21 cellular contexts compared by ENCODE assay signal in the genomic region with DNA sequence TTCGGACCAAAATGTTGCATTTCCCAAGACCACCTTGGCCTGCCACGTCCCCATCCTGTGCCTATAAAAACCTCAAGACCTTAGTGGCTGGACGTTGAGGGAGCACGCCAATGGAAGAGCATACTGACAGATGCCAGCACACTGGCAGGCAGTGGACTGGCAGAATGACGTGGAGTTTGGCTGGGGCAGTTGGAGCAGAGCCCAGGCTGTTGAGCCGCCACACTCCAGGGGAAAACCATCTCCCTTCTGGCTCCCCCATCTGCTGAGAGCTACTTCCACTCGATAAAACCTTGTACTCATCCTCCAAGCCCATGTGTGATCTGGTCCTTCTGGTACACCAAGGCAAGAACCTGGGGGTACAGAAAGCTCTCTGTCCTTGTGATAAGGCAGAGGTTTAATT.
DNase-seq lines count a peak whose midpoint lies in the region; ATAC-seq and TF ChIP-seq lines count a peak whose summit lies in the region.
"Had no signal": no experiment of that assay in that cellular context is flagged by ENCODE, and none has a peak within 500 bp of the region (broad histone marks: within the 10 kb centered on the region; RNA-seq: fewer than 3 reads in every experiment).

No MANE protein-coding gene starts in this region.

- H3K27ac ChIP-seq in psoas muscle: no peak overlapping the region
- H3K27ac ChIP-seq: cardiac muscle cell, KMS-11, thoracic aorta had no signal

- ATAC-seq in Right ventricle myocardium superior (ENCODE audit: poor library complexity): peak; percentile 98
- peak in 3 of 4 donors; percentile 54 to 81 (median 61) for ATAC-seq in psoas muscle
- ATAC-seq in GM21825 (IDR thresholded peaks at IDR 0.05; ENCODE audit: unreplicated experiment): no peak
- ATAC-seq in HG03460 (IDR thresholded peaks at IDR 0.05; ENCODE audit: unreplicated experiment): no peak
- no peak for ATAC-seq in GM19467 (IDR thresholded peaks at IDR 0.05; ENCODE audit: unreplicated experiment)
- ATAC-seq: activated T-cell treated with anti-CD3 and anti-CD28 coated beads, Interleukin-2, amount 50 U/mL, for 4 hours; GM12878; stimulated activated naive B cell treated with anti-CD40 and anti-IgM and Interleukin-4, amounts not matched to agents 10 μg/mL and 1 μg/mL and 100 μg/mL, for 72 hours had no signal

- no peak overlapping the region for H3K4me3 ChIP-seq in psoas muscle
- H3K4me3 ChIP-seq: cardiac muscle cell, GM12878, thoracic aorta had no signal

- no peaks in the 10 kb centered on the region for H3K4me1 ChIP-seq in psoas muscle

- H3K36me3 ChIP-seq in psoas muscle (ENCODE audit: insufficient read depth in 1 of 2, low read depth in 1 of 2): no peaks in the 10 kb centered on the region
- H3K36me3 ChIP-seq: cardiac muscle cell, thoracic aorta had no signal

- peak; percentile 49 for DNase-seq in Daoy (ENCODE audit: low read depth)
- DNase-seq in NCI-H524 treated with DMSO at 0.1 percent for 48 hours (lab: John Stamatoyannopoulos, UW): peak; percentile 94
- DNase-seq in Right ventricle myocardium superior: peak; percentile 72
- peak in 1 of 2 donors; percentile 57 for DNase-seq in psoas muscle
- no peak for DNase-seq in activated effector memory CD4-positive, alpha-beta T cell treated with anti-CD3 and anti-CD28 coated beads, Interleukin-2, amount 50 U/mL, for 16 hours
- DNase-seq: activated CD4-positive, alpha-beta T cell treated with anti-CD3 and anti-CD28 coated beads for 1 hour; activated CD8-positive, alpha-beta memory T cell treated with anti-CD3 and anti-CD28 coated beads for 24 hours; activated naive CD4-positive, alpha-beta T cell treated with anti-CD3 and anti-CD28 coated beads for 36 hours; activated T-cell treated with anti-CD3 and anti-CD28 coated beads, Interleukin-2, amount 50 U/mL, for 4 hours; DMS153; NCI-H187; small intestine; stimulated activated naive B cell treated with anti-CD40 and anti-IgM and Interleukin-4, amounts not matched to agents 10 μg/mL and 1 μg/mL and 100 μg/mL, for 72 hours; SW 1271 had no signal

- no peaks in the 10 kb centered on the region for H3K9me3 ChIP-seq in psoas muscle
- H3K9me3 ChIP-seq: thoracic aorta had no signal

- 24 to 51% (median 32%) methylated on average over 7 of the region's 7 CpGs for WGBS in psoas muscle, 3 donors

- intact Hi-C loops in Right ventricle myocardium superior (cut with DNase I) (no loop called here), psoas muscle (cut with DNase I) (no loop called here)

- no peaks in the 10 kb centered on the region for H3K27me3 ChIP-seq in psoas muscle (ENCODE audit: insufficient read depth in 3 of 3, low read length in 2 of 3)
- H3K27me3 ChIP-seq: cardiac muscle cell had no signal

- TF ChIP-seq CTCF in psoas muscle (IDR thresholded peaks at IDR 0.05): no peak

Comparison
In these comparisons a context has a peak if more than half of its experiments do, and no peak if none do; other contexts are left out.
1. ATAC-seq: peak in Right ventricle myocardium superior (single experiment) and psoas muscle (3 of 4); none in GM21825 (single experiment), HG03460 (single experiment) and GM19467 (single experiment).